17 cellular contexts compared by ENCODE assay signal in the genomic region with DNA sequence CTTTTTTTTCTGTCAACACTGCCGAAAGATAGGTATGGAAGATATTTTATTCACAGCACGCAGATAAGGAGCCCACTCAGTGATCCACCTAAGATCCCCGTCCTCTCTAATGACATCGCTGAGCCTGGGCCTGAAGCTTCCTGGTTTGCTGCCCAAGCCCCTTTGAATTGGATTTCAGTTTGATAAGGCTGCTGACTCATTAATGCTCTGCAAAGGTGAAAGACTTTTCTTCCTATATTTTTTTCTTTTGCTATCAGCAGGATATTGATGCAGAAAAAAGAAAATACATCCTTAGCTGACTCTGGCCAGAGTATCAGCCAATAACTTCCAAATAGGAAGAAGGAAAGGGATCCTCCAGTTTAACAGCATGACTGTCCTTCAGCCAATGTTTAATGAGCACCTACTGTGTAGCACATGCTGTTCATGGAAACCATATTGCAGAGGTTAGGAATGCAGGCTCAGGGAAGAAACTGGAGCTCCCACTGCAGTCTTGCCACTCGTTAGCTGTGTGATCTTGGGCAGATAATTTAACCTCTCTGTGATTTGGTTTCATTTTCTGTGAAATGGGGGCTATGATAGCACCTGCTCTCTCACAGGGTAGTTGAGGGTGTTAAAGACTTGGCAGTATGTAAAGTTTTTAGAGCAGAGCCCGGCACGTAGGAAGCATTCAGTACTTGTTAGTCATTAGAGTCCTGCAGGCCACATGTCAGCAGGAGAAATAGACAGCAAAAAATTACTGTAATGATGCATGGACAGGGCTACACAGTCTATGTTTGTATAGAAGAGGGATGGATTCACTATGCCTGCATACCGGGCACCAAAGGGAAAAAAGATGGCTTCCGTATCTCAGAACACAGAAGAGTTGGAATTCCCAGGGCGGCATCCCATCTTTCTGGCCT. TPM values are rescaled to one million over a fixed set of nuclear protein-coding genes. Genes with fewer than 3 reads are reported as not detected.
DNase-seq lines count a peak whose midpoint lies in the region; ATAC-seq and TF ChIP-seq lines count a peak whose summit lies in the region.
"Had no signal": no experiment of that assay in that cellular context is flagged by ENCODE, and none has a peak within 500 bp of the region (broad histone marks: within the 10 kb centered on the region; RNA-seq: fewer than 3 reads in every experiment).

No MANE protein-coding gene starts in this region.

- peaks cover 6% of the 10 kb centered on the region for H3K27me3 Mint-ChIP-seq in nephron progenitor cell (ENCODE audit: low read depth, poor library complexity)
- no peaks in the 10 kb centered on the region for H3K27me3 Mint-ChIP-seq in stimulated activated memory B cell treated with anti-CD40 and anti-IgM and Interleukin-4, amounts not matched to agents 10 μg/mL and 1 μg/mL and 100 μg/mL, for 72 hours

- H3K4me1 Mint-ChIP-seq in nephron progenitor cell: peaks cover 46% of the 10 kb centered on the region
- H3K4me1 Mint-ChIP-seq in stimulated activated memory B cell treated with anti-CD40 and anti-IgM and Interleukin-4, amounts not matched to agents 10 μg/mL and 1 μg/mL and 100 μg/mL, for 72 hours: no peaks in the 10 kb centered on the region
- H3K4me1 Mint-ChIP-seq: stimulated activated naive B cell treated with anti-CD40 and anti-IgM and Interleukin-4, amounts not matched to agents 10 μg/mL and 1 μg/mL and 100 μg/mL, for 72 hours had no signal

- intact Hi-C loops in cardiac septum (cut with DNase I): no loop called here

- H3K4me3 Mint-ChIP-seq in nephron progenitor cell: no peak overlapping the region
- H3K4me3 Mint-ChIP-seq in stimulated activated memory B cell treated with anti-CD40 and anti-IgM and Interleukin-4, amounts not matched to agents 10 μg/mL and 1 μg/mL and 100 μg/mL, for 72 hours: no peak overlapping the region
- H3K4me3 Mint-ChIP-seq: activated T-cell treated with anti-CD3 and anti-CD28 coated beads, Interleukin-2, amount 50 U/mL, for 4 hours; stimulated activated naive B cell treated with anti-CD40 and anti-IgM and Interleukin-4, amounts not matched to agents 10 μg/mL and 1 μg/mL and 100 μg/mL, for 72 hours had no signal

- no peaks in the 10 kb centered on the region for H3K27me3 ChIP-seq in HAP-1 (ENCODE audit: low read depth)
- H3K27me3 ChIP-seq: BLaER1, vagina had no signal

- in situ Hi-C loops in HAP-1 (cut with MboI; ENCODE audit: low sequenced_read_pairs): no loop called here

- peaks cover 39% of the 10 kb centered on the region for H3K36me3 Mint-ChIP-seq in nephron progenitor cell (ENCODE audit: low read depth)
- no peaks in the 10 kb centered on the region for H3K36me3 Mint-ChIP-seq in stimulated activated memory B cell treated with anti-CD40 and anti-IgM and Interleukin-4, amounts not matched to agents 10 μg/mL and 1 μg/mL and 100 μg/mL, for 72 hours
- H3K36me3 Mint-ChIP-seq: stimulated activated naive B cell treated with anti-CD40 and anti-IgM and Interleukin-4, amounts not matched to agents 10 μg/mL and 1 μg/mL and 100 μg/mL, for 72 hours had no signal

- ATAC-seq in stimulated activated memory B cell treated with anti-CD40 and anti-IgM and Interleukin-4, amounts not matched to agents 10 μg/mL and 1 μg/mL and 100 μg/mL, for 72 hours: no peak
- ATAC-seq: activated T-cell treated with anti-CD3 and anti-CD28 coated beads, Interleukin-2, amount 50 U/mL, for 4 hours; stimulated activated naive B cell treated with anti-CD40 and anti-IgM and Interleukin-4, amounts not matched to agents 10 μg/mL and 1 μg/mL and 100 μg/mL, for 72 hours had no signal

- TF ChIP-seq CTCF in AG10803 (conservative IDR thresholded peaks at IDR 0.05; ENCODE audit: low read length) (no peak), nephron progenitor cell (IDR thresholded peaks at IDR 0.05) (no peak)

- no peaks in the 10 kb centered on the region for H3K9me3 Mint-ChIP-seq in nephron progenitor cell
- peaks cover 8% of the 10 kb centered on the region for H3K9me3 Mint-ChIP-seq in stimulated activated memory B cell treated with anti-CD40 and anti-IgM and Interleukin-4, amounts not matched to agents 10 μg/mL and 1 μg/mL and 100 μg/mL, for 72 hours
- H3K9me3 Mint-ChIP-seq: activated T-cell treated with anti-CD3 and anti-CD28 coated beads, Interleukin-2, amount 50 U/mL, for 4 hours had no signal

- H3K4me1 ChIP-seq in HAP-1: no peaks in the 10 kb centered on the region
- H3K4me1 ChIP-seq: BLaER1 had no signal

- DNase-seq in AG10803 (ENCODE audit: low read depth): peak; percentile 93
- DNase-seq in NCI-H226: peak; percentile 8
- peak; percentile 46 for DNase-seq in epidermal melanocyte (ENCODE audit: insufficient read length, low spot score)
- DNase-seq in nephron progenitor cell: no peak
- no peak for DNase-seq in stimulated activated CD4-positive, alpha-beta T cell treated with anti-CD3 and anti-CD28 coated beads, Interleukin-12 subunit alpha, Interleukin-12 subunit beta, amount 100 ng/mL, for 4 hours
- DNase-seq in cardiac septum (ENCODE audit: low spot score): no peak
- DNase-seq in HAP-1 (ENCODE audit: low spot score in 2 of 2): no peak
- DNase-seq: activated CD4-positive, alpha-beta T cell treated with anti-CD3 and anti-CD28 coated beads for 48 hours; activated T-cell treated with anti-CD3 and anti-CD28 coated beads, Interleukin-2, amount 50 U/mL, for 4 hours; aorta; NCI-H446 treated with DMSO at 0.1 percent for 48 hours; PC-9; stimulated activated CD4-positive, alpha-beta T cell treated with anti-CD3 and anti-CD28 coated beads, Interleukin-4, amount 100 ng/mL, for 1 hour; stimulated activated naive B cell treated with anti-CD40 and anti-IgM and Interleukin-4, amounts not matched to agents 10 μg/mL and 1 μg/mL and 100 μg/mL, for 72 hours had no signal

- H3K27ac Mint-ChIP-seq in nephron progenitor cell: peak overlapping the region; percentile 87
- H3K27ac Mint-ChIP-seq in stimulated activated memory B cell treated with anti-CD40 and anti-IgM and Interleukin-4, amounts not matched to agents 10 μg/mL and 1 μg/mL and 100 μg/mL, for 72 hours: no peak overlapping the region
- H3K27ac Mint-ChIP-seq: stimulated activated naive B cell treated with anti-CD40 and anti-IgM and Interleukin-4, amounts not matched to agents 10 μg/mL and 1 μg/mL and 100 μg/mL, for 72 hours had no signal

- no peak overlapping the region for H3K4me3 ChIP-seq in AG10803 (ENCODE audit: low read length)
- no peak overlapping the region for H3K4me3 ChIP-seq in HAP-1
- H3K4me3 ChIP-seq: BLaER1, PC-9, vagina had no signal

- no peaks in the 10 kb centered on the region for H3K9me3 ChIP-seq in HAP-1
- H3K9me3 ChIP-seq: BLaER1, vagina had no signal

- H3K36me3 ChIP-seq in HAP-1 (replicated peaks): peaks cover 8% of the 10 kb centered on the region; the same call in 1 of the 2 replicates

RNA-seq across cellular contexts. Expression of a gene that starts 39.3 kb away (rescaled TPM):
- 8.7 TPM for total RNA-seq in cardiac septum

RNA-seq across cellular contexts. Expression of a gene that starts 41.9 kb away (rescaled TPM):
- 1.3 TPM for total RNA-seq in cardiac septum

Comparison
In these comparisons a context has a peak if more than half of its experiments do, and no peak if none do; other contexts are left out.
1. DNase-seq: peak in AG10803 (single experiment), NCI-H226 (single experiment) and epidermal melanocyte (single experiment); none in nephron progenitor cell (single experiment), stimulated activated CD4-positive, alpha-beta T cell treated with anti-CD3 and anti-CD28 coated beads, Interleukin-12 subunit alpha, Interleukin-12 subunit beta, amount 100 ng/mL, for 4 hours (single experiment), cardiac septum (single experiment) and HAP-1 (0 of 2).